ENCODE assay signal across 21 cellular contexts in the genomic region with DNA sequence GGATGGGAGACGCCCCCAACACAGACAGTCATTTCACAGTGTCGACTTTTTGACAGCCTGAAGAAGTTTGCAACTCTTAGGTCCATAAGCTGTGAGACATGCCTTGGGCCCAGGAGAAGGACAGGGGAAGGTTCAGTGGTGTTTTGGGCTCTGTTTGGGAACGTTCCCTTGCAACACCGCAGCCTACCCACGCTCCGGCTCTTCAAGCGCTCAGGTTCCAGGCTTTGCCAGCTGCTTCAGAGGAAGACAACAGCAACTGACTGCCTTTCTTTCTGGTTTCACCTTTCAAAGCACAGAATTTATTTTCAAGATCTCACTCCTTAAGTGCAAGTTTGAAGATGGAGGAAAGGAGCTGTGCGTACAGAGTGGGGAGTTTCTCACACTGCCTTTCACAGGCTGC.
"Had no signal": no experiment of that assay in that cellular context is flagged by ENCODE, and none has a peak within 500 bp of the region (broad histone marks: within the 10 kb centered on the region; RNA-seq: fewer than 3 reads in every experiment).

No MANE protein-coding gene starts in this region.

- H3K4me1 Mint-ChIP-seq: memory B cell; stimulated activated naive B cell treated with anti-CD40 and anti-IgM and Interleukin-4, amounts not matched to agents 10 μg/mL and 1 μg/mL and 100 μg/mL, for 72 hours had no signal

- H3K27me3 ChIP-seq: neural progenitor cell, neutrophil, right atrium auricular region, right lobe of liver, tibial nerve, upper lobe of left lung, vagina had no signal

- H3K9ac ChIP-seq: neural progenitor cell, parathyroid adenoma had no signal

- H3K4me2 ChIP-seq: neural progenitor cell, smooth muscle cell had no signal

- H2AFZ ChIP-seq: neural progenitor cell, parathyroid adenoma had no signal

- H3K79me2 ChIP-seq: parathyroid adenoma had no signal

- H3K9me3 Mint-ChIP-seq: memory B cell; nephron progenitor cell; neural progenitor cell; stimulated activated naive B cell treated with anti-CD40 and anti-IgM and Interleukin-4, amounts not matched to agents 10 μg/mL and 1 μg/mL and 100 μg/mL, for 72 hours; stimulated activated naive CD8-positive, alpha-beta T cell treated with anti-CD3 and anti-CD28 coated beads, Interleukin-15, Interleukin-2, amounts not matched to agents 100 ng/mL and 50 ng/mL, for 24 hours had no signal

- H3K4me3 Mint-ChIP-seq: memory B cell; naive thymus-derived CD8-positive, alpha-beta T cell; neural progenitor cell; stimulated activated naive B cell treated with anti-CD40 and anti-IgM and Interleukin-4, amounts not matched to agents 10 μg/mL and 1 μg/mL and 100 μg/mL, for 72 hours; stimulated activated naive CD8-positive, alpha-beta T cell treated with anti-CD3 and anti-CD28 coated beads, Interleukin-15, Interleukin-2, amounts not matched to agents 100 ng/mL and 50 ng/mL, for 24 hours had no signal

- H3K27ac Mint-ChIP-seq: memory B cell; naive thymus-derived CD8-positive, alpha-beta T cell; neural progenitor cell; progenitor cell of endocrine pancreas; stimulated activated naive B cell treated with anti-CD40 and anti-IgM and Interleukin-4, amounts not matched to agents 10 μg/mL and 1 μg/mL and 100 μg/mL, for 72 hours; stimulated activated naive CD8-positive, alpha-beta T cell treated with anti-CD3 and anti-CD28 coated beads, Interleukin-15, Interleukin-2, amounts not matched to agents 100 ng/mL and 50 ng/mL, for 24 hours had no signal

- H3K27ac ChIP-seq: left ventricle myocardium inferior, neural progenitor cell, neutrophil, parathyroid adenoma, right atrium auricular region, right lobe of liver, tibial nerve, upper lobe of left lung, vagina had no signal

- H3K4me3 ChIP-seq: left ventricle myocardium inferior, neural progenitor cell, right atrium auricular region, right lobe of liver, smooth muscle cell, tibial nerve, upper lobe of left lung, vagina had no signal

- FAIRE-seq: keratinocyte had no signal

- H3K9me3 ChIP-seq: left ventricle myocardium inferior, neutrophil, right atrium auricular region, right lobe of liver, tibial nerve, upper lobe of left lung, vagina had no signal

- ATAC-seq: naive thymus-derived CD8-positive, alpha-beta T cell; stimulated activated naive B cell treated with anti-CD40 and anti-IgM and Interleukin-4, amounts not matched to agents 10 μg/mL and 1 μg/mL and 100 μg/mL, for 72 hours had no signal

- DNase-seq: left ventricle myocardium inferior; naive thymus-derived CD8-positive, alpha-beta T cell; nephron progenitor cell; occipital lobe; right lobe of liver; stimulated activated CD4-positive, alpha-beta T cell treated with anti-CD3 and anti-CD28 coated beads, Interleukin-1b, Interleukin-23, amount 100 ng/mL, for 48 hours; stimulated activated CD4-positive, alpha-beta T cell treated with anti-CD3 and anti-CD28 coated beads, Interleukin-2, amount 100 ng/mL, for 48 hours; stimulated activated CD4-positive, alpha-beta T cell treated with anti-CD3 and anti-CD28 coated beads, Interleukin-4, amount 100 ng/mL, for 4 hours; stimulated activated naive B cell treated with anti-CD40 and anti-IgM and Interleukin-4, amounts not matched to agents 10 μg/mL and 1 μg/mL and 100 μg/mL, for 72 hours; upper lobe of left lung had no signal

- H3K36me3 ChIP-seq: left ventricle myocardium inferior, neural progenitor cell, neutrophil, right atrium auricular region, right lobe of liver, tibial nerve, upper lobe of left lung, vagina had no signal

- H3K4me1 ChIP-seq: left ventricle myocardium inferior, parathyroid adenoma, right atrium auricular region, right lobe of liver, tibial nerve, upper lobe of left lung, vagina had no signal

- H3K36me3 Mint-ChIP-seq: memory B cell; naive thymus-derived CD8-positive, alpha-beta T cell; neural progenitor cell; stimulated activated naive B cell treated with anti-CD40 and anti-IgM and Interleukin-4, amounts not matched to agents 10 μg/mL and 1 μg/mL and 100 μg/mL, for 72 hours had no signal
